In genomic region chrX:36348509-36348908, GRCh38 we compare ENCODE assay signal across 26 cellular contexts.
"Had no signal": no experiment of that assay in that cellular context is flagged by ENCODE, and none has a peak within 500 bp of the region (broad histone marks: within the 10 kb centered on the region; RNA-seq: fewer than 3 reads in every experiment).

No MANE protein-coding gene starts in this region.

- H3K4me3 ChIP-seq: stomach, suprapubic skin, thoracic aorta, thyroid gland, tibial artery, tibial nerve, transverse colon, upper lobe of left lung, upper lobe of right lung, uterus, vagina had no signal

- DNase-seq: stimulated activated CD4-positive, alpha-beta T cell treated with anti-CD3 and anti-CD28 coated beads, Interleukin-2, amount 100 ng/mL, for 48 hours; stimulated activated CD4-positive, alpha-beta T cell treated with anti-CD3 and anti-CD28 coated beads, Interleukin-4, amount 100 ng/mL, for 1 hour; stimulated activated CD4-positive, alpha-beta T cell treated with anti-CD3 and anti-CD28 coated beads, Interleukin-4, amount 100 ng/mL, for 24 hours; stimulated activated CD4-positive, alpha-beta T cell treated with anti-CD3 and anti-CD28 coated beads, Interleukin-4, amount 100 ng/mL, for 4 hours; stimulated activated CD8-positive, alpha-beta memory T cell treated with anti-CD3 and anti-CD28 coated beads, Interleukin-4, amount 100 ng/mL, for 48 hours; stimulated activated naive B cell treated with anti-CD40 and anti-IgM and Interleukin-4, amounts not matched to agents 10 μg/mL and 1 μg/mL and 100 μg/mL, for 72 hours; stimulated activated naive CD4-positive, alpha-beta T cell; stimulated activated naive CD4-positive, alpha-beta T cell treated with Interleukin-2 at 50 U/mL for 16 hours; stimulated activated naive CD8-positive, alpha-beta T cell treated with anti-CD3 and anti-CD28 coated beads, Interleukin-15, amount 100 ng/mL, for 72 hours; stimulated activated naive CD8-positive, alpha-beta T cell treated with anti-CD3 and anti-CD28 coated beads, Interleukin-15, Interleukin-2, amounts not matched to agents 100 U/mL and 50 U/mL, for 24 hours; stomach; substantia nigra; thyroid gland; tibial artery; transverse colon; trophoblast cell; upper lobe of left lung; upper lobe of right lung; uterus had no signal

- ATAC-seq: stimulated activated effector memory CD8-positive, alpha-beta T cell treated with anti-CD3 and anti-CD28 coated beads, Interleukin-12 subunit alpha, Interleukin-12 subunit beta, amount 100 ng/mL, for 72 hours; stimulated activated memory B cell treated with anti-CD40 and anti-IgM and Interleukin-4, amounts not matched to agents 10 μg/mL and 1 μg/mL and 100 μg/mL, for 72 hours; stimulated activated naive B cell treated with anti-CD40 and anti-IgM and Interleukin-4, amounts not matched to agents 10 μg/mL and 1 μg/mL and 100 μg/mL, for 72 hours; stimulated activated naive CD8-positive, alpha-beta T cell treated with anti-CD3 and anti-CD28 coated beads, Interleukin-15, amount 100 ng/mL, for 72 hours; stimulated activated naive CD8-positive, alpha-beta T cell treated with anti-CD3 and anti-CD28 coated beads, Interleukin-15, Interleukin-2, amounts not matched to agents 100 U/mL and 50 U/mL, for 24 hours; upper lobe of right lung had no signal

- H3K27me3 ChIP-seq: stomach, suprapubic skin, thyroid gland, tibial artery, tibial nerve, transverse colon, upper lobe of left lung, upper lobe of right lung, vagina had no signal

- H3K9me3 ChIP-seq: stomach, suprapubic skin, thoracic aorta, thyroid gland, tibial artery, tibial nerve, transverse colon, upper lobe of left lung, upper lobe of right lung, uterus, vagina had no signal

- H3K36me3 ChIP-seq: stomach, suprapubic skin, thoracic aorta, thyroid gland, tibial artery, tibial nerve, transverse colon, upper lobe of left lung, upper lobe of right lung, uterus, vagina had no signal

- FAIRE-seq: urothelium cell line had no signal

- H3K4me1 ChIP-seq: stomach, suprapubic skin, thyroid gland, tibial artery, tibial nerve, transverse colon, upper lobe of left lung, upper lobe of right lung, uterus, vagina had no signal

- H3K27ac ChIP-seq: stomach, suprapubic skin, thoracic aorta, thyroid gland, tibial artery, tibial nerve, transverse colon, upper lobe of left lung, upper lobe of right lung, uterus, vagina had no signal
